ENCODE assay signal across 1 cellular context in the genomic region with DNA sequence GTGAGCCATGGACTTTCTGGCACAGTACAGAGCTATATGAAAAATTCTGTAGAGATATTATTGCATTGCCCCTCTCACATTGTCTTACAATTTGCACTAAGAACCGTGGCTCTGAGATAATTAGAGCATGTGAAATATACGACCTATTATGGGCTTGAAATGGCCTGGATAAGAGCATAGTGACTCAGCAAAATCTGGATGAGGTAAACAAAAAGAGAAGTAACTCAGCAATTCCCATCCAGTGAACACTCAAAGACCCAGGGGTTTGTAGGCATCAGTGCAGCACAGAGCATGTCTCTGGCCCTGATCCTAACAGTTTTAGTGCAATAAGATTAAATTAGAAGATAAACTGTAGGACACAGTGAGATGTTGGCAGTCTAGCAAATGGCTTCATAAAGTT.
TF ChIP-seq lines count a peak whose summit lies in the region.

No MANE protein-coding gene starts in this region.

TF ChIP-seq in GM23338, 12 proteins besides CTCF, POLR2A, EP300 and RAD21 (continued from another document):
- TF ChIP-seq, protein P1, sequence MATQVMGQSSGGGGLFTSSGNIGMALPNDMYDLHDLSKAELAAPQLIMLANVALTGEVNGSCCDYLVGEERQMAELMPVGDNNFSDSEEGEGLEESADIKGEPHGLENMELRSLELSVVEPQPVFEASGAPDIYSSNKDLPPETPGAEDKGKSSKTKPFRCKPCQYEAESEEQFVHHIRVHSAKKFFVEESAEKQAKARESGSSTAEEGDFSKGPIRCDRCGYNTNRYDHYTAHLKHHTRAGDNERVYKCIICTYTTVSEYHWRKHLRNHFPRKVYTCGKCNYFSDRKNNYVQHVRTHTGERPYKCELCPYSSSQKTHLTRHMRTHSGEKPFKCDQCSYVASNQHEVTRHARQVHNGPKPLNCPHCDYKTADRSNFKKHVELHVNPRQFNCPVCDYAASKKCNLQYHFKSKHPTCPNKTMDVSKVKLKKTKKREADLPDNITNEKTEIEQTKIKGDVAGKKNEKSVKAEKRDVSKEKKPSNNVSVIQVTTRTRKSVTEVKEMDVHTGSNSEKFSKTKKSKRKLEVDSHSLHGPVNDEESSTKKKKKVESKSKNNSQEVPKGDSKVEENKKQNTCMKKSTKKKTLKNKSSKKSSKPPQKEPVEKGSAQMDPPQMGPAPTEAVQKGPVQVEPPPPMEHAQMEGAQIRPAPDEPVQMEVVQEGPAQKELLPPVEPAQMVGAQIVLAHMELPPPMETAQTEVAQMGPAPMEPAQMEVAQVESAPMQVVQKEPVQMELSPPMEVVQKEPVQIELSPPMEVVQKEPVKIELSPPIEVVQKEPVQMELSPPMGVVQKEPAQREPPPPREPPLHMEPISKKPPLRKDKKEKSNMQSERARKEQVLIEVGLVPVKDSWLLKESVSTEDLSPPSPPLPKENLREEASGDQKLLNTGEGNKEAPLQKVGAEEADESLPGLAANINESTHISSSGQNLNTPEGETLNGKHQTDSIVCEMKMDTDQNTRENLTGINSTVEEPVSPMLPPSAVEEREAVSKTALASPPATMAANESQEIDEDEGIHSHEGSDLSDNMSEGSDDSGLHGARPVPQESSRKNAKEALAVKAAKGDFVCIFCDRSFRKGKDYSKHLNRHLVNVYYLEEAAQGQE (IDR thresholded peaks at IDR 0.05; ENCODE audit: unreplicated experiment): no peak
- TF ChIP-seq, protein P2, sequence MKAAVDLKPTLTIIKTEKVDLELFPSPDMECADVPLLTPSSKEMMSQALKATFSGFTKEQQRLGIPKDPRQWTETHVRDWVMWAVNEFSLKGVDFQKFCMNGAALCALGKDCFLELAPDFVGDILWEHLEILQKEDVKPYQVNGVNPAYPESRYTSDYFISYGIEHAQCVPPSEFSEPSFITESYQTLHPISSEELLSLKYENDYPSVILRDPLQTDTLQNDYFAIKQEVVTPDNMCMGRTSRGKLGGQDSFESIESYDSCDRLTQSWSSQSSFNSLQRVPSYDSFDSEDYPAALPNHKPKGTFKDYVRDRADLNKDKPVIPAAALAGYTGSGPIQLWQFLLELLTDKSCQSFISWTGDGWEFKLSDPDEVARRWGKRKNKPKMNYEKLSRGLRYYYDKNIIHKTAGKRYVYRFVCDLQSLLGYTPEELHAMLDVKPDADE (IDR thresholded peaks at IDR 0.05): no peak
- TF ChIP-seq, protein P3, sequence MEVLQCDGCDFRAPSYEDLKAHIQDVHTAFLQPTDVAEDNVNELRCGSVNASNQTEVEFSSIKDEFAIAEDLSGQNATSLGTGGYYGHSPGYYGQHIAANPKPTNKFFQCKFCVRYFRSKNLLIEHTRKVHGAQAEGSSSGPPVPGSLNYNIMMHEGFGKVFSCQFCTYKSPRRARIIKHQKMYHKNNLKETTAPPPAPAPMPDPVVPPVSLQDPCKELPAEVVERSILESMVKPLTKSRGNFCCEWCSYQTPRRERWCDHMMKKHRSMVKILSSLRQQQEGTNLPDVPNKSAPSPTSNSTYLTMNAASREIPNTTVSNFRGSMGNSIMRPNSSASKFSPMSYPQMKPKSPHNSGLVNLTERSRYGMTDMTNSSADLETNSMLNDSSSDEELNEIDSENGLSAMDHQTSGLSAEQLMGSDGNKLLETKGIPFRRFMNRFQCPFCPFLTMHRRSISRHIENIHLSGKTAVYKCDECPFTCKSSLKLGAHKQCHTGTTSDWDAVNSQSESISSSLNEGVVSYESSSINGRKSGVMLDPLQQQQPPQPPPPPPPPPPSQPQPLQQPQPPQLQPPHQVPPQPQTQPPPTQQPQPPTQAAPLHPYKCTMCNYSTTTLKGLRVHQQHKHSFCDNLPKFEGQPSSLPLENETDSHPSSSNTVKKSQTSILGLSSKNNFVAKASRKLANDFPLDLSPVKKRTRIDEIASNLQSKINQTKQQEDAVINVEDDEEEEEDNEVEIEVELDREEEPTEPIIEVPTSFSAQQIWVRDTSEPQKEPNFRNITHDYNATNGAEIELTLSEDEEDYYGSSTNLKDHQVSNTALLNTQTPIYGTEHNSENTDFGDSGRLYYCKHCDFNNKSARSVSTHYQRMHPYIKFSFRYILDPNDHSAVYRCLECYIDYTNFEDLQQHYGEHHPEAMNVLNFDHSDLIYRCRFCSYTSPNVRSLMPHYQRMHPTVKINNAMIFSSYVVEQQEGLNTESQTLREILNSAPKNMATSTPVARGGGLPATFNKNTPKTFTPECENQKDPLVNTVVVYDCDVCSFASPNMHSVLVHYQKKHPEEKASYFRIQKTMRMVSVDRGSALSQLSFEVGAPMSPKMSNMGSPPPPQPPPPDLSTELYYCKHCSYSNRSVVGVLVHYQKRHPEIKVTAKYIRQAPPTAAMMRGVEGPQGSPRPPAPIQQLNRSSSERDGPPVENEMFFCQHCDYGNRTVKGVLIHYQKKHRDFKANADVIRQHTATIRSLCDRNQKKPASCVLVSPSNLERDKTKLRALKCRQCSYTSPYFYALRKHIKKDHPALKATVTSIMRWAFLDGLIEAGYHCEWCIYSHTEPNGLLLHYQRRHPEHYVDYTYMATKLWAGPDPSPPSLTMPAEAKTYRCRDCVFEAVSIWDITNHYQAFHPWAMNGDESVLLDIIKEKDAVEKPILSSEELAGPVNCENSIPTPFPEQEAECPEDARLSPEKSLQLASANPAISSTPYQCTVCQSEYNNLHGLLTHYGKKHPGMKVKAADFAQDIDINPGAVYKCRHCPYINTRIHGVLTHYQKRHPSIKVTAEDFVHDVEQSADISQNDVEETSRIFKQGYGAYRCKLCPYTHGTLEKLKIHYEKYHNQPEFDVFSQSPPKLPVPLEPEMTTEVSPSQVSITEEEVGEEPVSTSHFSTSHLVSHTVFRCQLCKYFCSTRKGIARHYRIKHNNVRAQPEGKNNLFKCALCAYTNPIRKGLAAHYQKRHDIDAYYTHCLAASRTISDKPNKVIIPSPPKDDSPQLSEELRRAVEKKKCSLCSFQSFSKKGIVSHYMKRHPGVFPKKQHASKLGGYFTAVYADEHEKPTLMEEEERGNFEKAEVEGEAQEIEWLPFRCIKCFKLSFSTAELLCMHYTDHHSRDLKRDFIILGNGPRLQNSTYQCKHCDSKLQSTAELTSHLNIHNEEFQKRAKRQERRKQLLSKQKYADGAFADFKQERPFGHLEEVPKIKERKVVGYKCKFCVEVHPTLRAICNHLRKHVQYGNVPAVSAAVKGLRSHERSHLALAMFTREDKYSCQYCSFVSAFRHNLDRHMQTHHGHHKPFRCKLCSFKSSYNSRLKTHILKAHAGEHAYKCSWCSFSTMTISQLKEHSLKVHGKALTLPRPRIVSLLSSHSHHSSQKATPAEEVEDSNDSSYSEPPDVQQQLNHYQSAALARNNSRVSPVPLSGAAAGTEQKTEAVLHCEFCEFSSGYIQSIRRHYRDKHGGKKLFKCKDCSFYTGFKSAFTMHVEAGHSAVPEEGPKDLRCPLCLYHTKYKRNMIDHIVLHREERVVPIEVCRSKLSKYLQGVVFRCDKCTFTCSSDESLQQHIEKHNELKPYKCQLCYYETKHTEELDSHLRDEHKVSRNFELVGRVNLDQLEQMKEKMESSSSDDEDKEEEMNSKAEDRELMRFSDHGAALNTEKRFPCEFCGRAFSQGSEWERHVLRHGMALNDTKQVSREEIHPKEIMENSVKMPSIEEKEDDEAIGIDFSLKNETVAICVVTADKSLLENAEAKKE (CRISPR knock-in tag; IDR thresholded peaks at IDR 0.05): no peak
- TF ChIP-seq ZNF331 (CRISPR knock-in tag; IDR thresholded peaks at IDR 0.05; ENCODE audit: low read depth) (no peak), EZH2 (IDR thresholded peaks at IDR 0.05; ENCODE audit: low read depth, unreplicated experiment) (no peak), POLR2AphosphoS5 (IDR thresholded peaks at IDR 0.05; ENCODE audit: low read depth) (no peak)
